In the genomic region with DNA sequence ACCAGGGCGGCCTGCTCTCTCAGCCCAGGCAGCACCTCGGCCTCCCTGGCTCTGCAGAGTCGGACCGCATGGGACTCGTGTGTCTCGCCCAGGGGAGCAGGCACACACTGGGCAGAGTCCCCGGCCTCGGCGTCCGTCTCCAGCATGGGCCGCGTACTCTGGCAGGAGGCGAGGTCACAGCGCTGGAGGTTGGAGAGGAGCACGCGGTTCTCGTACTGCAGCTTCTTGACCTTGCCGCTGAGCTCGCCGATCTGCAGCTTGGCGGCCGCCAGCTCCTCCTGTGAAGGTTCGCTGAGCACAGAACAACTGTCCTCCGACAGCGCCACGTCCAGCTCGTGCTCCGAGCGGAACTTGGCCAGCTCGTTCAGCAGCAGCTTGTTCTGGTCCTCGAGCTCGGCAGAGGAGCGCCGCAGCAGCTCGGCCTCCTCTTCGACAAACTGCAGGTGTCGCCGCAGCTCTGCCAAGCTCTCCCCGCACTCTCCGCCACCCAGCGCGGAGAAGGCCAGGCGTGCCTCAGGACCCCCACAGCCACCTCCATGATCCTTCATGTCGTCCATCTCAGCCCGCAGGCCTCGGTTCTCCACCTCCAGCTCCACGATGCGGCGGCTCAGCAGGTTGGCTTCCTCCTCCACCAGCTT, we compare ENCODE assay signal across 33 cellular contexts. TPM values are rescaled to one million over a fixed set of nuclear protein-coding genes. Genes with fewer than 3 reads are reported as not detected.
DNase-seq lines count a peak whose midpoint lies in the region; ATAC-seq, FAIRE-seq and TF ChIP-seq lines count a peak whose summit lies in the region.
"Had no signal": no experiment of that assay in that cellular context is flagged by ENCODE, and none has a peak within 500 bp of the region (broad histone marks: within the 10 kb centered on the region; RNA-seq: fewer than 3 reads in every experiment).

No MANE protein-coding gene starts in this region.

- H3K4me3 Mint-ChIP-seq in chondrocyte (ENCODE audit: unreplicated experiment), result no peak overlapping the region
- H3K4me3 Mint-ChIP-seq: activated naive CD4-positive, alpha-beta T cell treated with anti-CD3 and anti-CD28 coated beads, Interleukin-2, amount 50 U/mL, for 24 hours; activated T-helper 17 cell treated with anti-CD3 and anti-CD28 coated beads, Interleukin-2, amount 50 U/mL, for 72 hours; effector memory CD8-positive, alpha-beta T cell; naive thymus-derived CD4-positive, alpha-beta T cell had no signal

- no peak overlapping the region for H2AFZ ChIP-seq in HepG2 (ENCODE audit: low read length)

- CTCF ChIA-PET in HepG2 (lab: Yijun Ruan, JAX; ENCODE audit: low intra/inter-chr PET ratio, low total read pairs), result no interaction called here

- peaks cover 26% of the 10 kb centered on the region for H3K36me3 Mint-ChIP-seq in chondrocyte (ENCODE audit: low read depth)
- H3K36me3 Mint-ChIP-seq: activated naive CD4-positive, alpha-beta T cell treated with anti-CD3 and anti-CD28 coated beads, Interleukin-2, amount 50 U/mL, for 24 hours had no signal

- BruUV-seq in HepG2 (replicated peaks; lab: Mats Ljungman, UMichigan), result no TSS peak

- H3K9me3 Mint-ChIP-seq in chondrocyte (ENCODE audit: low read depth), result no peaks in the 10 kb centered on the region
- H3K9me3 Mint-ChIP-seq: activated naive CD4-positive, alpha-beta T cell treated with anti-CD3 and anti-CD28 coated beads, Interleukin-2, amount 50 U/mL, for 24 hours; activated T-helper 17 cell treated with anti-CD3 and anti-CD28 coated beads, Interleukin-2, amount 50 U/mL, for 72 hours; effector memory CD8-positive, alpha-beta T cell had no signal

- H3K4me3 ChIP-seq in NT2/D1 (ENCODE audit: insufficient read length, low read depth) (no peak overlapping the region), HepG2 (replicated peaks in 1 of 3; ENCODE audit: insufficient read depth in 1 of 3, low read depth in 2 of 3, low read length in 3 of 3) (no peak overlapping the region), upper lobe of right lung (no peak overlapping the region)
- H3K4me3 ChIP-seq: breast epithelium, colonic mucosa, esophagus muscularis mucosa, left ventricle myocardium inferior, stomach, transverse colon had no signal

- H3K4me1 Mint-ChIP-seq in chondrocyte (ENCODE audit: low read depth), result peaks cover 17% of the 10 kb centered on the region
- H3K4me1 Mint-ChIP-seq: activated naive CD4-positive, alpha-beta T cell treated with anti-CD3 and anti-CD28 coated beads, Interleukin-2, amount 50 U/mL, for 24 hours; activated T-helper 17 cell treated with anti-CD3 and anti-CD28 coated beads, Interleukin-2, amount 50 U/mL, for 72 hours had no signal

- WGBS in HepG2 (ENCODE audit: low lambda C conversion rate), result 97% methylated on average over 49 of the region's 49 CpGs

- no peak for TF ChIP-seq POLR2A in HepG2 (IDR thresholded peaks at IDR 0.05; ENCODE audit: insufficient read depth in 1 of 2, low read depth in 2 of 2, low read length in 2 of 2)

- FAIRE-seq in HepG2 (lab: Jason Lieb, UNC), result no peak
- FAIRE-seq: islet of Langerhans, small intestine had no signal

- TF ChIP-seq CTCF in chondrocyte (IDR thresholded peaks at IDR 0.05) (no peak), HepG2 (CRISPR knock-in tag; IDR thresholded peaks at IDR 0.05) (no peak), upper lobe of right lung (IDR thresholded peaks at IDR 0.05) (no peak)

- H3K9ac ChIP-seq in NT2/D1 (ENCODE audit: insufficient read length, low read depth) (peak overlapping the region; percentile 45), HepG2 (ENCODE audit: insufficient read depth, low read depth, low read length) (no peak overlapping the region)

- H3K27ac ChIP-seq in HepG2 (ENCODE audit: extremely low read length, insufficient read depth, low read length), result no peak overlapping the region
- no peak overlapping the region for H3K27ac ChIP-seq in upper lobe of right lung
- H3K27ac ChIP-seq: breast epithelium, colonic mucosa, esophagus muscularis mucosa, HL-60, left ventricle myocardium inferior, stomach, transverse colon had no signal

- no peak overlapping the region for H3K4me2 ChIP-seq in HepG2 (ENCODE audit: low read depth, low read length)

- no peaks in the 10 kb centered on the region for H3K27me3 Mint-ChIP-seq in chondrocyte (ENCODE audit: low read depth)
- H3K27me3 Mint-ChIP-seq: activated naive CD4-positive, alpha-beta T cell treated with anti-CD3 and anti-CD28 coated beads, Interleukin-2, amount 50 U/mL, for 24 hours; activated T-helper 17 cell treated with anti-CD3 and anti-CD28 coated beads, Interleukin-2, amount 50 U/mL, for 72 hours; effector memory CD8-positive, alpha-beta T cell; naive thymus-derived CD4-positive, alpha-beta T cell had no signal

- POLR2A ChIA-PET in HepG2 (lab: Yijun Ruan, JAX), result no interaction called here

- ATAC-seq in HepG2 (peak; percentile 20; the same call in 1 of the 3 replicates), upper lobe of right lung (peak; percentile 24), HG03442 (IDR thresholded peaks at IDR 0.05; ENCODE audit: unreplicated experiment) (no peak)
- ATAC-seq: activated CD4-positive, CD25-positive, alpha-beta regulatory T cell treated with anti-CD3 and anti-CD28 coated beads, Interleukin-2, amount 50 U/mL, for 24 hours; activated T-helper 17 cell treated with anti-CD3 and anti-CD28 coated beads, Interleukin-2, amount 50 U/mL, for 72 hours; effector memory CD8-positive, alpha-beta T cell; naive thymus-derived CD4-positive, alpha-beta T cell had no signal

- H3K27ac Mint-ChIP-seq in chondrocyte (ENCODE audit: unreplicated experiment), result no peak overlapping the region
- H3K27ac Mint-ChIP-seq: activated naive CD4-positive, alpha-beta T cell treated with anti-CD3 and anti-CD28 coated beads, Interleukin-2, amount 50 U/mL, for 24 hours; activated T-helper 17 cell treated with anti-CD3 and anti-CD28 coated beads, Interleukin-2, amount 50 U/mL, for 72 hours had no signal

- no peak for TF ChIP-seq EP300 in HepG2 (IDR thresholded peaks at IDR 0.05; ENCODE audit: low read depth in 2 of 2, low read length in 2 of 2)
- TF ChIP-seq EP300 in HepG2 (CRISPR knock-in tag; IDR thresholded peaks at IDR 0.05; ENCODE audit: borderline replicate concordance), result no peak

- no peak for TF ChIP-seq RAD21 in HepG2 (CRISPR knock-in tag; IDR thresholded peaks at IDR 0.05)

- H3K27me3 ChIP-seq in NT2/D1 (ENCODE audit: insufficient read depth, insufficient read length) (no peaks in the 10 kb centered on the region), HepG2 (ENCODE audit: control insufficient read depth in 1 of 2, insufficient read depth in 2 of 2, low read length in 2 of 2) (no peaks in the 10 kb centered on the region), upper lobe of right lung (no peaks in the 10 kb centered on the region)
- H3K27me3 ChIP-seq: breast epithelium, colonic mucosa, esophagus muscularis mucosa, stomach, transverse colon had no signal

- intact Hi-C loops in HepG2 (cut with micrococcal nuclease; ENCODE audit: unreplicated experiment) (no loop called here), upper lobe of right lung (cut with DNase I) (no loop called here)

- DNase-seq in NT2/D1 (ENCODE audit: low read depth, low spot score) (no peak), chondrocyte (ENCODE audit: low spot score) (peak; percentile 93), HepG2 (ENCODE audit: low spot score) (no peak), upper lobe of right lung (no peak), UCSD-AML1 (lab: John Stamatoyannopoulos, UW; ENCODE audit: unreplicated experiment) (no peak), SIG-M5 treated with dmso at 0.1 percent for 504 hours (lab: John Stamatoyannopoulos, UW; ENCODE audit: unreplicated experiment) (no peak)
- DNase-seq: activated CD4-positive, alpha-beta T cell treated with anti-CD3 and anti-CD28 coated beads, Interleukin-2, amount 50 U/mL, for 48 hours; activated CD8-positive, alpha-beta memory T cell treated with anti-CD3 and anti-CD28 coated beads, Interleukin-2, amount 50 U/mL, for 48 hours; C1 segment of cervical spinal cord; colonic mucosa; DMS79 treated with DMSO at 0.1 percent for 48 hours; effector memory CD8-positive, alpha-beta T cell; foreskin melanocyte; left ventricle myocardium inferior; midbrain; naive thymus-derived CD4-positive, alpha-beta T cell; NCI-H1048; NCI-H187; NCI-H2171 treated with DMSO at 0.1 percent for 48 hours; NCI-H526; NK-92 treated with Interleukin-12 subunit alpha and Interleukin-12 subunit beta, amount 100 ng/mL, for 24 hours; SIG-M5; small intestine; stomach; transverse colon had no signal

- H3K4me1 ChIP-seq in NT2/D1 (ENCODE audit: insufficient read depth, insufficient read length) (peaks cover 5% of the 10 kb centered on the region), HepG2 (ENCODE audit: insufficient read depth, low read length) (no peaks in the 10 kb centered on the region), upper lobe of right lung (peaks cover 7% of the 10 kb centered on the region)
- H3K4me1 ChIP-seq: colonic mucosa had no signal

- H4K20me1 ChIP-seq in HepG2 (ENCODE audit: insufficient read depth, low read length), result no peaks in the 10 kb centered on the region

- H3K9me3 ChIP-seq in NT2/D1 (ENCODE audit: insufficient read depth, low read length), result no peaks in the 10 kb centered on the region
- H3K9me3 ChIP-seq in HepG2 (ENCODE audit: low read length), result no peaks in the 10 kb centered on the region
- H3K9me3 ChIP-seq in upper lobe of right lung, result no peaks in the 10 kb centered on the region
- H3K9me3 ChIP-seq: breast epithelium, colonic mucosa, esophagus muscularis mucosa, left ventricle myocardium inferior, stomach, transverse colon had no signal

- H3K79me2 ChIP-seq in HepG2 (ENCODE audit: insufficient read depth, low read length), result no peaks in the 10 kb centered on the region

- in situ Hi-C loops in HepG2 (cut with HindIII; ENCODE audit: extremely low pct_ligation_motif_present, low pct_unique_long_range_greater_than_20kb), result no loop called here

- H3K36me3 ChIP-seq in NT2/D1 (ENCODE audit: insufficient read depth, insufficient read length, low read length), result peaks cover 58% of the 10 kb centered on the region
- peaks cover 24 to 48% of the 10 kb centered on the region in 2 experiments for H3K36me3 ChIP-seq in HepG2 (replicated peaks in 1 of 2; ENCODE audit: control insufficient read depth in 1 of 2, insufficient read depth in 2 of 2, low read length in 2 of 2)
- H3K36me3 ChIP-seq in upper lobe of right lung, result peaks cover 61% of the 10 kb centered on the region
- H3K36me3 ChIP-seq: breast epithelium, colonic mucosa had no signal

RNA-seq across cellular contexts. Expression of a gene that starts 42.0 kb away (rescaled TPM):
- total RNA-seq in chondrocyte (7.4 to 14.9 TPM (median 8.3 TPM) in 3 replicates), HepG2 (2016; rRNA removed; fragmentation: Illumina TruSeq; extraction: Trizol) (53.7 and 82.4 TPM in 2 replicates), upper lobe of right lung (7.5 TPM)
- 10.7 and 11.7 TPM in 2 replicates for total RNA-seq in HepG2 (2016; cell fraction: cytosol; rRNA removed; fragmentation: Illumina TruSeq; extraction: Trizol; ENCODE audit: low read depth)
- total RNA-seq in HepG2 (2016; cell fraction: insoluble cytoplasmic fraction; rRNA removed; fragmentation: Illumina TruSeq; extraction: Trizol), result 57.1 and 88.9 TPM in 2 replicates
- total RNA-seq in HepG2 (2016; cell fraction: membrane; rRNA removed; fragmentation: Illumina TruSeq; extraction: Trizol), result 25.4 and 26.8 TPM in 2 replicates
- 26.9 and 33.4 TPM in 2 replicates for total RNA-seq in HepG2 (2016; cell fraction: nucleus; rRNA removed; fragmentation: Illumina TruSeq; extraction: Trizol)
- 10.5 and 18.7 TPM in 2 replicates for polyA plus RNA-seq in HepG2 (2011; rRNA removed)
- polyA plus RNA-seq in HepG2 (2011; cell fraction: cytosol; rRNA removed), result 9.6 and 10.1 TPM in 2 replicates
- 8.8 and 10.9 TPM in 2 replicates for polyA plus RNA-seq in HepG2 (2011; cell fraction: nucleus; rRNA removed)
- 8.0 and 18.3 TPM in 2 replicates for polyA plus RNA-seq in HepG2 (2012)
- 4.4 and 5.3 TPM in 2 replicates for polyA plus RNA-seq in HepG2 (2016; cell fraction: cytosol; fragmentation: Illumina TruSeq; extraction: Trizol; ENCODE audit: low read depth)
- polyA plus RNA-seq in HepG2 (2016; cell fraction: insoluble cytoplasmic fraction; fragmentation: Illumina TruSeq; extraction: Trizol; ENCODE audit: low read depth), result 61.2 and 64.9 TPM in 2 replicates
- 9.5 and 10.6 TPM in 2 replicates for polyA plus RNA-seq in HepG2 (2016; cell fraction: membrane; fragmentation: Illumina TruSeq; extraction: Trizol; ENCODE audit: low read depth)
- 65.4 and 71.7 TPM in 2 replicates for polyA plus RNA-seq in HepG2 (2016; cell fraction: nucleus; fragmentation: Illumina TruSeq; extraction: Trizol; ENCODE audit: insufficient read depth, low read depth)
- 6.5 and 15.7 TPM in 2 replicates for polyA minus RNA-seq in HepG2 (2011; rRNA and poly(A)+ RNA removed; ENCODE audit: low replicate concordance)
- 6.1 and 9.5 TPM in 2 replicates for polyA minus RNA-seq in HepG2 (2011; cell fraction: cytosol; rRNA and poly(A)+ RNA removed)
- 10.8 and 15.7 TPM in 2 replicates for polyA minus RNA-seq in HepG2 (2011; cell fraction: nucleus; rRNA and poly(A)+ RNA removed)
